9 cellular contexts compared by ENCODE assay signal in genomic region chrX:44400588-44400987, GRCh38. TPM values are rescaled to one million over a fixed set of nuclear protein-coding genes. Genes with fewer than 3 reads are reported as not detected.
DNase-seq lines count a peak whose midpoint lies in the region; ATAC-seq and TF ChIP-seq lines count a peak whose summit lies in the region.
"Had no signal": no experiment of that assay in that cellular context is flagged by ENCODE, and none has a peak within 500 bp of the region (broad histone marks: within the 10 kb centered on the region; RNA-seq: fewer than 3 reads in every experiment).

No MANE protein-coding gene starts in this region.

- no peak overlapping the region for H3K27ac Mint-ChIP-seq in activated naive CD8-positive, alpha-beta T cell treated with anti-CD3 and anti-CD28 coated beads for 36 hours
- H3K27ac Mint-ChIP-seq in CD8-positive, alpha-beta T cell: no peak overlapping the region
- H3K27ac Mint-ChIP-seq in nephron progenitor cell: no peak overlapping the region
- H3K27ac Mint-ChIP-seq: T-helper 17 cell had no signal

- no peaks in the 10 kb centered on the region for H3K36me3 Mint-ChIP-seq in activated naive CD8-positive, alpha-beta T cell treated with anti-CD3 and anti-CD28 coated beads for 36 hours
- H3K36me3 Mint-ChIP-seq in CD8-positive, alpha-beta T cell: no peaks in the 10 kb centered on the region
- H3K36me3 Mint-ChIP-seq in nephron progenitor cell (ENCODE audit: low read depth): no peaks in the 10 kb centered on the region

- WGBS in neuronal stem cell (ENCODE audit: extremely low coverage in 2 of 2, insufficient read length in 2 of 2, insufficient replicate concordance in 1 of 2), 2 donors: no CpG with 5 or more reads among the region's 4 CpGs

- H3K4me3 Mint-ChIP-seq in activated naive CD8-positive, alpha-beta T cell treated with anti-CD3 and anti-CD28 coated beads for 36 hours: no peak overlapping the region
- no peak overlapping the region for H3K4me3 Mint-ChIP-seq in CD8-positive, alpha-beta T cell
- H3K4me3 Mint-ChIP-seq in nephron progenitor cell: no peak overlapping the region
- H3K4me3 Mint-ChIP-seq: T-helper 17 cell had no signal

- H2AK5ac ChIP-seq in neuronal stem cell (ENCODE audit: low read depth, low read length): no peak overlapping the region

- POLR2A ChIA-PET in CD8-positive, alpha-beta T cell (lab: Charles Lee): no interaction called here

- H3K4me1 Mint-ChIP-seq in activated naive CD8-positive, alpha-beta T cell treated with anti-CD3 and anti-CD28 coated beads for 36 hours: peaks cover 4% of the 10 kb centered on the region
- H3K4me1 Mint-ChIP-seq in CD8-positive, alpha-beta T cell (ENCODE audit: low read depth): no peaks in the 10 kb centered on the region
- no peaks in the 10 kb centered on the region for H3K4me1 Mint-ChIP-seq in nephron progenitor cell
- H3K4me1 Mint-ChIP-seq: T-helper 17 cell had no signal

- H3K4me3 ChIP-seq in kidney epithelial cell (ENCODE audit: low read depth, low read length) (no peak overlapping the region), neuronal stem cell (ENCODE audit: low read length in 2 of 2) (no peak overlapping the region), Peyer's patch (no peak overlapping the region)
- no peak overlapping the region for H3K4me3 ChIP-seq in CD8-positive, alpha-beta T cell (ENCODE audit: low read depth, low read length)

- H2AFZ ChIP-seq in neuronal stem cell (ENCODE audit: low read length): no peak overlapping the region

- no peak overlapping the region for H2BK12ac ChIP-seq in neuronal stem cell (ENCODE audit: low read length)

- no peak overlapping the region for H4K91ac ChIP-seq in neuronal stem cell (ENCODE audit: low read depth, low read length, poor library complexity)

- H3K23ac ChIP-seq in neuronal stem cell (ENCODE audit: low read depth, low read length, poor library complexity): no peak overlapping the region

- H3K9me3 ChIP-seq in neuronal stem cell (replicated peaks in 1 of 2; ENCODE audit: control insufficient read depth in 2 of 2, insufficient read depth in 1 of 2, low read depth in 1 of 2, low read length in 2 of 2) (no peaks in the 10 kb centered on the region), Peyer's patch (no peaks in the 10 kb centered on the region)
- no peaks in the 10 kb centered on the region for H3K9me3 ChIP-seq in CD8-positive, alpha-beta T cell (ENCODE audit: low read length)

- H2BK5ac ChIP-seq in neuronal stem cell (ENCODE audit: low read length): no peak overlapping the region

- H3K36me3 ChIP-seq in kidney epithelial cell (ENCODE audit: control insufficient read depth, insufficient read depth, low read length): no peaks in the 10 kb centered on the region
- H3K36me3 ChIP-seq in neuronal stem cell (replicated peaks in 1 of 2; ENCODE audit: control insufficient read depth in 2 of 2, insufficient read depth in 2 of 2, low read length in 2 of 2): no peaks in the 10 kb centered on the region
- H3K36me3 ChIP-seq in CD8-positive, alpha-beta T cell (ENCODE audit: insufficient read depth, low read length): no peaks in the 10 kb centered on the region
- no peaks in the 10 kb centered on the region for H3K36me3 ChIP-seq in Peyer's patch

- TF ChIP-seq CTCF in kidney epithelial cell (IDR thresholded peaks at IDR 0.05; ENCODE audit: insufficient read depth, low read length, poor library complexity, severe bottlenecking) (no peak), nephron progenitor cell (IDR thresholded peaks at IDR 0.05) (no peak), Peyer's patch (IDR thresholded peaks at IDR 0.05) (no peak)
- no peak for TF ChIP-seq CTCF in CD8-positive, alpha-beta T cell (IDR thresholded peaks at IDR 0.05)

- no peaks in the 10 kb centered on the region for H3K27me3 ChIP-seq in kidney epithelial cell (ENCODE audit: control insufficient read depth, insufficient read depth, low read length)
- no peaks in the 10 kb centered on the region for H3K27me3 ChIP-seq in neuronal stem cell (ENCODE audit: control insufficient read depth in 3 of 3, insufficient read depth in 3 of 3, low read depth in 1 of 3, low read length in 3 of 3)
- no peaks in the 10 kb centered on the region for H3K27me3 ChIP-seq in CD8-positive, alpha-beta T cell (ENCODE audit: insufficient read depth, low read length)
- no peaks in the 10 kb centered on the region for H3K27me3 ChIP-seq in Peyer's patch

- H4K8ac ChIP-seq in neuronal stem cell (ENCODE audit: low read depth, low read length): no peak overlapping the region

- no peaks in the 10 kb centered on the region for H3K9me3 Mint-ChIP-seq in activated naive CD8-positive, alpha-beta T cell treated with anti-CD3 and anti-CD28 coated beads for 36 hours
- peaks cover 5% of the 10 kb centered on the region for H3K9me3 Mint-ChIP-seq in CD8-positive, alpha-beta T cell
- H3K9me3 Mint-ChIP-seq in nephron progenitor cell: peaks cover 32% of the 10 kb centered on the region

- no peaks in the 10 kb centered on the region for H3K79me1 ChIP-seq in neuronal stem cell (ENCODE audit: low read depth, low read length)

- H3K18ac ChIP-seq in neuronal stem cell (ENCODE audit: low read length): no peak overlapping the region

- H3K27ac ChIP-seq in neuronal stem cell (replicated peaks; ENCODE audit: low read length): no peak overlapping the region
- H3K27ac ChIP-seq in CD8-positive, alpha-beta T cell (ENCODE audit: low read depth, low read length): no peak overlapping the region
- no peak overlapping the region for H3K27ac ChIP-seq in Peyer's patch

- no peak overlapping the region for H2BK120ac ChIP-seq in neuronal stem cell (ENCODE audit: low read depth, low read length)

- no peak for ATAC-seq in CD8-positive, alpha-beta T cell
- ATAC-seq: T-helper 17 cell had no signal

- H3K9ac ChIP-seq in neuronal stem cell (ENCODE audit: low read depth, low read length, poor library complexity): no peak overlapping the region

- CTCF ChIA-PET in CD8-positive, alpha-beta T cell (lab: Charles Lee): no interaction called here

- intact Hi-C loops in CD8-positive, alpha-beta T cell (cut with DNase I, micrococcal nuclease): no loop called here

- DNase-seq in A172 (ENCODE audit: low spot score): peak; percentile 62
- DNase-seq in HCEC 1CT: peak; percentile 87
- DNase-seq in activated naive CD8-positive, alpha-beta T cell treated with anti-CD3 and anti-CD28 coated beads for 36 hours: peak; percentile 26
- DNase-seq in kidney epithelial cell (ENCODE audit: low read depth): peak; percentile 78
- no peak for DNase-seq in neuronal stem cell (ENCODE audit: low spot score)
- no peak for DNase-seq in CD8-positive, alpha-beta T cell
- DNase-seq in nephron progenitor cell: no peak
- DNase-seq in Peyer's patch: no peak
- DNase-seq: T-helper 17 cell had no signal

- no peak overlapping the region for H3K4ac ChIP-seq in neuronal stem cell (ENCODE audit: low read length)

- no peak overlapping the region for H2BK15ac ChIP-seq in neuronal stem cell (ENCODE audit: low read length)

- H3K4me1 ChIP-seq in neuronal stem cell (ENCODE audit: control insufficient read depth in 2 of 2, insufficient read depth in 1 of 2, low read depth in 1 of 2, low read length in 2 of 2): no peaks in the 10 kb centered on the region
- H3K4me1 ChIP-seq in CD8-positive, alpha-beta T cell (ENCODE audit: insufficient read depth, low read length): no peaks in the 10 kb centered on the region
- no peaks in the 10 kb centered on the region for H3K4me1 ChIP-seq in Peyer's patch

- H3K27me3 Mint-ChIP-seq in activated naive CD8-positive, alpha-beta T cell treated with anti-CD3 and anti-CD28 coated beads for 36 hours: no peaks in the 10 kb centered on the region
- H3K27me3 Mint-ChIP-seq in CD8-positive, alpha-beta T cell (ENCODE audit: low read depth): no peaks in the 10 kb centered on the region
- no peaks in the 10 kb centered on the region for H3K27me3 Mint-ChIP-seq in nephron progenitor cell (ENCODE audit: low read depth, poor library complexity)
- H3K27me3 Mint-ChIP-seq: T-helper 17 cell had no signal

- TF ChIP-seq POLR2A in Peyer's patch (IDR thresholded peaks at IDR 0.05): no peak

- H3K4me2 ChIP-seq in neuronal stem cell (ENCODE audit: insufficient read depth, low read length, poor library complexity, severe bottlenecking): no peak overlapping the region

- H3K14ac ChIP-seq in neuronal stem cell (ENCODE audit: low read length): no peak overlapping the region

RNA-seq across cellular contexts. Expression of gene EFHC2, which starts 57.1 kb away (rescaled TPM):
- 0.55 and 0.91 TPM in 2 replicates for total RNA-seq in A172 (2014; rRNA removed; shearing (Covaris generic))
- total RNA-seq in activated naive CD8-positive, alpha-beta T cell treated with anti-CD3 and anti-CD28 coated beads for 36 hours: under 1 TPM; 0.25 to 0.34 TPM
- total RNA-seq in kidney epithelial cell (0.71 TPM in 1 of 2 replicates, not detected in the other), Peyer's patch (1 to 10 TPM in 3 of 4 donors, not detected in 1; 1.3 to 3.7 (median 3.4) TPM)
- 3.4 TPM for polyA plus RNA-seq in neuronal stem cell (2013, experiment 1 of 2)
- 3.5 TPM for polyA plus RNA-seq in neuronal stem cell (2013, experiment 2 of 2)
- total RNA-seq in CD8-positive, alpha-beta T cell: 1 to 10 TPM; 1.3 to 1.8 TPM

Comparison
In these comparisons a context has a peak if more than half of its experiments do, and no peak if none do; other contexts are left out.
1. DNase-seq: peak in A172 (single experiment), HCEC 1CT (single experiment), activated naive CD8-positive, alpha-beta T cell treated with anti-CD3 and anti-CD28 coated beads for 36 hours (single experiment) and kidney epithelial cell (single experiment); none in neuronal stem cell (single experiment), CD8-positive, alpha-beta T cell (0 of 7), nephron progenitor cell (single experiment) and Peyer's patch (0 of 3).